ENCODE assay signal across 23 cellular contexts in the genomic region with DNA sequence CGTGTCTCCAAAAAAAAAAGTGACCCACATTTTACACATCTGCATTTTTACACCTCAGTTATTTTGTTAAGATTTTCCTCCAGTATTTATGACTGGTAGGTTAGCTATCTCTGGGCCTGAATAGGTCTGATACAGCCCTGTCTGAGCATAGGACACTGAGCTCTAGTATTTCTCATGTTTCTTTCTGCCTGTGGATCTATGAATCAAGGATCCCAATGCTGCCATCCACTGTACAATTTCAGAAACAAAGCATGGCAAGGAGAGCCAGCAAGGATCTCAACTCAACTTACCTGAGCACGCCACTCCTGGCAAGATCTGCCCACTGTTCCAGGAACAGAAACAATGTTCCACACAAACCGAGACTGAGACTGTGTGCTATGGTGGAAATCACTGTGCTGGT.
"Had no signal": no experiment of that assay in that cellular context is flagged by ENCODE, and none has a peak within 500 bp of the region (broad histone marks: within the 10 kb centered on the region; RNA-seq: fewer than 3 reads in every experiment).

No MANE protein-coding gene starts in this region.

- H3K4me3 ChIP-seq: lower lobe of right lung, thyroid gland, upper lobe of right lung had no signal

- H3K27ac ChIP-seq: lower lobe of right lung, thyroid gland, upper lobe of right lung had no signal

- H3K4me1 ChIP-seq: lower lobe of right lung, thyroid gland, upper lobe of right lung had no signal

- DNase-seq: activated B cell treated with CpG ODN at 0.5 μM for 24 hours; activated CD4-positive, alpha-beta T cell treated with anti-CD3 and anti-CD28 coated beads for 36 hours; activated CD4-positive, alpha-beta T cell treated with anti-CD3 and anti-CD28 coated beads, Interleukin-2, amount 50 U/mL, for 4 hours; activated CD8-positive, alpha-beta memory T cell treated with anti-CD3 and anti-CD28 coated beads for 24 hours; activated CD8-positive, alpha-beta memory T cell treated with anti-CD3 and anti-CD28 coated beads, Interleukin-2, amount 50 U/mL, for 4 hours; activated T-cell treated with anti-CD3 and anti-CD28 coated beads, Interleukin-2, amount 50 U/mL, for 24 hours; aorta; central memory CD4-positive, alpha-beta T cell; effector memory CD4-positive, alpha-beta T cell; foreskin melanocyte; head of caudate nucleus; islet precursor cell; left colon; lower lobe of right lung; naive B cell; occipital lobe; right cardiac atrium; stimulated activated CD4-positive, alpha-beta T cell treated with anti-CD3 and anti-CD28 coated beads, Interleukin-12 subunit alpha, Interleukin-12 subunit beta, amount 100 ng/mL, for 4 hours; stimulated activated CD4-positive, alpha-beta T cell treated with anti-CD3 and anti-CD28 coated beads, Interleukin-4, amount 100 ng/mL, for 4 hours; stimulated activated naive CD8-positive, alpha-beta T cell treated with anti-CD3 and anti-CD28 coated beads, Interleukin-15, Interleukin-2, amounts not matched to agents 100 U/mL and 50 U/mL, for 24 hours; T-cell; thyroid gland; upper lobe of right lung had no signal

- H3K36me3 ChIP-seq: lower lobe of right lung, thyroid gland, upper lobe of right lung had no signal

- H3K9me3 ChIP-seq: lower lobe of right lung, thyroid gland, upper lobe of right lung had no signal

- H3K27me3 ChIP-seq: thyroid gland, upper lobe of right lung had no signal
